ENCODE assay signal across 11 cellular contexts in genomic region chr11:129861702-129862107, GRCh38. TPM values are rescaled to one million over a fixed set of nuclear protein-coding genes. Genes with fewer than 3 reads are reported as not detected.
A peak's percentile ranks its signal among the peaks of the same experiment; 100 is the strongest.
DNase-seq lines count a peak whose midpoint lies in the region; ATAC-seq lines count a peak whose summit lies in the region.
"Had no signal": no experiment of that assay in that cellular context is flagged by ENCODE, and none has a peak within 500 bp of the region (broad histone marks: within the 10 kb centered on the region; RNA-seq: fewer than 3 reads in every experiment).

No MANE protein-coding gene starts in this region.

- no peak for DNase-seq in activated naive CD4-positive, alpha-beta T cell treated with anti-CD3 and anti-CD28 coated beads, Interleukin-2, amount 50 U/mL, for 72 hours (ENCODE audit: low spot score in 2 of 2)
- DNase-seq in T47D (ENCODE audit: low read depth in 1 of 2, low spot score in 1 of 2) (peak; percentile 94 to 99), left colon (peak; percentile 50 to 54), NCI-H2227 (lab: John Stamatoyannopoulos, UW; ENCODE audit: unreplicated experiment) (no peak), RPMI8226 (no peak)
- no peak for DNase-seq in central memory CD4-positive, alpha-beta T cell
- DNase-seq: DMS79, NCI-H2107 had no signal

- in situ Hi-C loops in T47D (cut with HindIII; ENCODE audit: low pct_unique_long_range_greater_than_20kb, low sequenced_read_pairs) = no loop called here

- H3K4me1 Mint-ChIP-seq in activated naive CD4-positive, alpha-beta T cell treated with anti-CD3 and anti-CD28 coated beads, Interleukin-2, amount 50 U/mL, for 24 hours = peaks cover 66% of the 10 kb centered on the region
- H3K4me1 Mint-ChIP-seq: memory B cell had no signal

- peaks cover 28% of the 10 kb centered on the region for H3K36me3 Mint-ChIP-seq in activated naive CD4-positive, alpha-beta T cell treated with anti-CD3 and anti-CD28 coated beads, Interleukin-2, amount 50 U/mL, for 24 hours
- peaks cover 12 to 68% of the 10 kb centered on the region in 2 donors for H3K36me3 Mint-ChIP-seq in activated naive CD4-positive, alpha-beta T cell treated with anti-CD3 and anti-CD28 coated beads, Interleukin-2, amount 50 U/mL, for 72 hours

- ATAC-seq in activated naive CD4-positive, alpha-beta T cell treated with anti-CD3 and anti-CD28 coated beads, Interleukin-2, amount 50 U/mL, for 72 hours = no peak
- ATAC-seq in left colon (peak; percentile 68), HG02642 (IDR thresholded peaks at IDR 0.05; ENCODE audit: poor library complexity, unreplicated experiment) (no peak)

- H3K27me3 Mint-ChIP-seq in activated naive CD4-positive, alpha-beta T cell treated with anti-CD3 and anti-CD28 coated beads, Interleukin-2, amount 50 U/mL, for 24 hours = no peaks in the 10 kb centered on the region
- H3K27me3 Mint-ChIP-seq: memory B cell had no signal

- peak overlapping the region; percentile 33 for H3K4me3 Mint-ChIP-seq in activated naive CD4-positive, alpha-beta T cell treated with anti-CD3 and anti-CD28 coated beads, Interleukin-2, amount 50 U/mL, for 24 hours
- H3K4me3 Mint-ChIP-seq: memory B cell had no signal

- H3K27ac Mint-ChIP-seq in activated naive CD4-positive, alpha-beta T cell treated with anti-CD3 and anti-CD28 coated beads, Interleukin-2, amount 50 U/mL, for 24 hours = no peak overlapping the region
- H3K27ac Mint-ChIP-seq in activated naive CD4-positive, alpha-beta T cell treated with anti-CD3 and anti-CD28 coated beads, Interleukin-2, amount 50 U/mL, for 72 hours = peak overlapping the region in 1 of 2 donors; percentile 29
- H3K27ac Mint-ChIP-seq: memory B cell had no signal

- intact Hi-C loops in left colon (cut with DNase I, micrococcal nuclease) = no loop called here

- H3K9me3 Mint-ChIP-seq in activated naive CD4-positive, alpha-beta T cell treated with anti-CD3 and anti-CD28 coated beads, Interleukin-2, amount 50 U/mL, for 24 hours = no peaks in the 10 kb centered on the region
- no peaks in the 10 kb centered on the region for H3K9me3 Mint-ChIP-seq in activated naive CD4-positive, alpha-beta T cell treated with anti-CD3 and anti-CD28 coated beads, Interleukin-2, amount 50 U/mL, for 72 hours
- H3K9me3 Mint-ChIP-seq: memory B cell had no signal

RNA-seq across cellular contexts. Expression of gene NFRKB, which starts 33.7 kb away (rescaled TPM):
- 10 to 100 TPM; 41.8 to 42.1 TPM for total RNA-seq in activated naive CD4-positive, alpha-beta T cell treated with anti-CD3 and anti-CD28 coated beads, Interleukin-2, amount 50 U/mL, for 72 hours
- total RNA-seq in left colon = 10 to 100 TPM; 19.0 to 19.7 TPM

RNA-seq across cellular contexts. Expression of gene TMEM45B, which starts 46.1 kb away (rescaled TPM):
- total RNA-seq in activated naive CD4-positive, alpha-beta T cell treated with anti-CD3 and anti-CD28 coated beads, Interleukin-2, amount 50 U/mL, for 72 hours = 1 to 10 TPM; 2.3 to 2.9 TPM
- 100 to 1,000 TPM; 309 to 343 TPM for total RNA-seq in left colon

Comparison
In these comparisons a context has a peak if more than half of its experiments do, and no peak if none do; other contexts are left out.
1. DNase-seq: peak in T47D (2 of 2) and left colon (2 of 2); none in activated naive CD4-positive, alpha-beta T cell treated with anti-CD3 and anti-CD28 coated beads, Interleukin-2, amount 50 U/mL, for 72 hours (0 of 2), NCI-H2227 (single experiment), central memory CD4-positive, alpha-beta T cell (single experiment) and RPMI8226 (single experiment).
2. RNA of gene TMEM45B, which starts 46.1 kb away (total RNA-seq): 309 to 343 TPM in left colon; 2.3 to 2.9 TPM in activated naive CD4-positive, alpha-beta T cell treated with anti-CD3 and anti-CD28 coated beads, Interleukin-2, amount 50 U/mL, for 72 hours; every median in the first group is over 10 times any median in the second.